Comparison of ENCODE assay signal across 14 cellular contexts in genomic region chr14:30943694-30944093, GRCh38.
DNase-seq lines count a peak whose midpoint lies in the region; ATAC-seq, FAIRE-seq and TF ChIP-seq lines count a peak whose summit lies in the region.
"Had no signal": no experiment of that assay in that cellular context is flagged by ENCODE, and none has a peak within 500 bp of the region (broad histone marks: within the 10 kb centered on the region; RNA-seq: fewer than 3 reads in every experiment).

No MANE protein-coding gene starts in this region.

- intact Hi-C loops in left lung (cut with DNase I) (no loop called here), upper lobe of right lung (cut with DNase I) (no loop called here)

- H3K4me3 ChIP-seq in left lung (no peak overlapping the region), upper lobe of right lung (no peak overlapping the region)
- H3K4me3 ChIP-seq: GM12878, HAP-1 had no signal

- DNase-seq in GM19239 (ENCODE audit: insufficient read length, low spot score) = no peak
- peak; percentile 37 for DNase-seq in dermis blood vessel endothelial cell
- no peak for DNase-seq in left lung
- DNase-seq in upper lobe of right lung = no peak
- DNase-seq in stimulated activated CD8-positive, alpha-beta memory T cell treated with anti-CD3 and anti-CD28 coated beads, Interleukin-4, amount 100 ng/mL, for 48 hours = no peak
- no peak for DNase-seq in AG20443 (ENCODE audit: low spot score)
- DNase-seq: ACHN; C1 segment of cervical spinal cord; CD4-positive, alpha-beta T cell; DMS79 had no signal

- H3K36me3 ChIP-seq in left lung (peaks cover 0 to 42% of the 10 kb centered on the region in 2 donors), upper lobe of right lung (peaks cover 56% of the 10 kb centered on the region)

- H3K4me1 ChIP-seq in left lung = no peaks in the 10 kb centered on the region
- no peaks in the 10 kb centered on the region for H3K4me1 ChIP-seq in upper lobe of right lung

- FAIRE-seq in GM19239 (lab: Jason Lieb, UNC) = peak; percentile 58
- FAIRE-seq: GM12878, H1 had no signal

- TF ChIP-seq CTCF in left lung (IDR thresholded peaks at IDR 0.05) (no peak), upper lobe of right lung (IDR thresholded peaks at IDR 0.05) (no peak)

- peak; percentile 83 for ATAC-seq in left lung
- ATAC-seq in upper lobe of right lung = peak; percentile 71
- ATAC-seq in GM18870 (IDR thresholded peaks at IDR 0.05; ENCODE audit: unreplicated experiment) = no peak
- ATAC-seq: GM12878 had no signal

- no peaks in the 10 kb centered on the region for H3K27me3 ChIP-seq in left lung
- no peaks in the 10 kb centered on the region for H3K27me3 ChIP-seq in upper lobe of right lung

- H3K27ac ChIP-seq in left lung (no peak overlapping the region), upper lobe of right lung (no peak overlapping the region)

- H3K9me3 ChIP-seq in left lung = no peaks in the 10 kb centered on the region
- H3K9me3 ChIP-seq in upper lobe of right lung = no peaks in the 10 kb centered on the region
- H3K9me3 ChIP-seq: HAP-1 had no signal
